10 cellular contexts compared by ENCODE assay signal in the genomic region with DNA sequence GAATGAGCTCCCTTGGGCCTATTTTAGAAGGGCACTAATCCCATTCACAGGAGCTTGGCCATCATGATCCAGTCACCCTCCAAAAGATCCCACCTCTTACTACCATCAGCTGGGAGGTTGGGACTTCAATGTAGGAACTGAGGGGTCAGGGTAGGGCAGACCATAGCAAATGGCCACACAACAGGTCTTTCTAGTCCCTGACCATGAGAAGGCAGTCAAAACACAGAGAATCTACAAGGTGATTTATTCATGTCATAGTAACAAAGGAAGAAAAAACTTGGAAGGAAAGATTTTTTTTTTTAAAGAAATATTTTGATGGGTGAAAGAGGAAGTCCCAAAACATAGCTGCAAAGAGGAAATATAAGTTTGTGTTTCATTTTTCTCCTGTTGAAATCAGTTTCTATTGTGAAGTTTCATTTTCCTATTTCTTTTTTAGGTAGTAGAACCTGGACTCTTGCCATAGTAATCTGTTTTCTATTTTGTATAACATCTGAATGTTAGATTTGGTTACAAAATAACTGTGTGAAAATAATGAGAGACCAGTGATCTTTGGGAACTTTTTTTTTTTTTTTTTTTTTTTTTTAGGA. TPM values are rescaled to one million over a fixed set of nuclear protein-coding genes. Genes with fewer than 3 reads are reported as not detected.
DNase-seq lines count a peak whose midpoint lies in the region; ATAC-seq and TF ChIP-seq lines count a peak whose summit lies in the region.
"Had no signal": no experiment of that assay in that cellular context is flagged by ENCODE, and none has a peak within 500 bp of the region (broad histone marks: within the 10 kb centered on the region; RNA-seq: fewer than 3 reads in every experiment).

No MANE protein-coding gene starts in this region.

- H3K36me3 Mint-ChIP-seq in activated B cell treated with CpG ODN at 0.5 μM for 24 hours (ENCODE audit: low read depth), result no peaks in the 10 kb centered on the region
- no peaks in the 10 kb centered on the region for H3K36me3 Mint-ChIP-seq in natural killer cell treated with Interleukin-12 subunit alpha and Interleukin-12 subunit beta and Interleukin-15 and Interleukin-18, amount 100 ng/mL, for 72 hours

- POLR2A ChIA-PET in activated B cell treated with CpG ODN at 0.5 μM for 24 hours (lab: Charles Lee), result interaction anchor here (0.9 kb wide), 1 partner anchor 35 kb away, joined by 3 read pairs; no protein-coding TSS in a partner anchor

- peak; percentile 50 for ATAC-seq in GM18517 (IDR thresholded peaks at IDR 0.05; ENCODE audit: unreplicated experiment)
- ATAC-seq in HG02642 (IDR thresholded peaks at IDR 0.05; ENCODE audit: poor library complexity, unreplicated experiment), result peak; percentile 40
- peak; percentile 37 for ATAC-seq in activated B cell treated with CpG ODN at 0.5 μM for 24 hours (ENCODE audit: low read depth)
- ATAC-seq in natural killer cell treated with Interleukin-12 subunit alpha and Interleukin-12 subunit beta and Interleukin-15 and Interleukin-18, amount 100 ng/mL, for 72 hours, result peak in 1 of 2 donors; percentile 16
- ATAC-seq in HG02885 (IDR thresholded peaks at IDR 0.05; ENCODE audit: poor library complexity, unreplicated experiment), result no peak
- no peak for ATAC-seq in HG03457 (IDR thresholded peaks at IDR 0.05; ENCODE audit: unreplicated experiment)

- no peak for TF ChIP-seq CTCF in activated B cell treated with CpG ODN at 0.5 μM for 24 hours (IDR thresholded peaks at IDR 0.05)

- H3K27me3 Mint-ChIP-seq in activated B cell treated with CpG ODN at 0.5 μM for 24 hours, result no peaks in the 10 kb centered on the region
- H3K27me3 Mint-ChIP-seq in natural killer cell treated with Interleukin-12 subunit alpha and Interleukin-12 subunit beta and Interleukin-15 and Interleukin-18, amount 100 ng/mL, for 72 hours, result no peaks in the 10 kb centered on the region

- peak overlapping the region; percentile 32 for H3K4me3 Mint-ChIP-seq in activated B cell treated with CpG ODN at 0.5 μM for 24 hours
- peak overlapping the region; percentile 38 for H3K4me3 Mint-ChIP-seq in natural killer cell treated with Interleukin-12 subunit alpha and Interleukin-12 subunit beta and Interleukin-15 and Interleukin-18, amount 100 ng/mL, for 72 hours

- no peaks in the 10 kb centered on the region for H3K9me3 Mint-ChIP-seq in activated B cell treated with CpG ODN at 0.5 μM for 24 hours
- H3K9me3 Mint-ChIP-seq in natural killer cell treated with Interleukin-12 subunit alpha and Interleukin-12 subunit beta and Interleukin-15 and Interleukin-18, amount 100 ng/mL, for 72 hours, result no peaks in the 10 kb centered on the region

- intact Hi-C loops in activated B cell treated with CpG ODN at 0.5 μM for 24 hours (cut with micrococcal nuclease), result loop anchor here (5.0 kb wide), 2 partner anchors 34 to 36 kb away; no protein-coding TSS in a partner anchor

- DNase-seq in activated B cell treated with CpG ODN at 0.5 μM for 24 hours (no peak), H4 (ENCODE audit: low spot score) (no peak), COR-L47 (lab: John Stamatoyannopoulos, UW) (no peak)
- DNase-seq in natural killer cell treated with Interleukin-12 subunit alpha and Interleukin-12 subunit beta and Interleukin-15 and Interleukin-18, amount 100 ng/mL, for 72 hours (ENCODE audit: low spot score), result no peak
- DNase-seq: NCI-H187 treated with DMSO at 0.1 percent for 48 hours, sigmoid colon had no signal

- H3K27ac Mint-ChIP-seq in activated B cell treated with CpG ODN at 0.5 μM for 24 hours, result peak overlapping the region; percentile 35
- peak overlapping the region; percentile 73 to 91 for H3K27ac Mint-ChIP-seq in natural killer cell treated with Interleukin-12 subunit alpha and Interleukin-12 subunit beta and Interleukin-15 and Interleukin-18, amount 100 ng/mL, for 72 hours

- peaks cover 31% of the 10 kb centered on the region for H3K4me1 Mint-ChIP-seq in activated B cell treated with CpG ODN at 0.5 μM for 24 hours
- peaks cover 26 to 35% of the 10 kb centered on the region in 2 donors for H3K4me1 Mint-ChIP-seq in natural killer cell treated with Interleukin-12 subunit alpha and Interleukin-12 subunit beta and Interleukin-15 and Interleukin-18, amount 100 ng/mL, for 72 hours (ENCODE audit: low read depth in 2 of 2)

- CTCF ChIA-PET in activated B cell treated with CpG ODN at 0.5 μM for 24 hours (lab: Charles Lee), result no interaction called here

RNA-seq across cellular contexts. Expression of a gene that starts 23.5 kb away (rescaled TPM):
- 7.2 and 7.4 TPM in 2 replicates for total RNA-seq in activated B cell treated with CpG ODN at 0.5 μM for 24 hours
- total RNA-seq in natural killer cell treated with Interleukin-12 subunit alpha and Interleukin-12 subunit beta and Interleukin-15 and Interleukin-18, amount 100 ng/mL, for 72 hours, result 100 to 1,000 TPM; 111 to 321 TPM
- total RNA-seq in H4 (2014; rRNA removed; shearing (Covaris generic)), result 3.6 and 9.5 TPM in 2 replicates

Comparison
In these comparisons a context has a peak if more than half of its experiments do, and no peak if none do; other contexts are left out.
1. ATAC-seq: peak in GM18517 (single experiment), HG02642 (single experiment) and activated B cell treated with CpG ODN at 0.5 μM for 24 hours (single experiment); none in HG02885 (single experiment) and HG03457 (single experiment).
2. RNA of a gene that starts 23.5 kb away (total RNA-seq): 111 to 321 TPM in natural killer cell treated with Interleukin-12 subunit alpha and Interleukin-12 subunit beta and Interleukin-15 and Interleukin-18, amount 100 ng/mL, for 72 hours; 3.6 to 9.5 TPM in H4 and 7.2 to 7.4 TPM in activated B cell treated with CpG ODN at 0.5 μM for 24 hours; every median in the first group is over 10 times any median in the second.